ENCODE assay signal across 1 cellular context in genomic region chr17:2680961-2681360, GRCh38.
TF ChIP-seq lines count a peak whose summit lies in the region.

No MANE protein-coding gene starts in this region.

TF ChIP-seq in K562, 482 proteins besides CTCF, POLR2A, EP300 and RAD21:
- TF ChIP-seq ILF3 (IDR thresholded peaks at IDR 0.05; ENCODE audit: borderline replicate concordance) (no peak), E2F1 (CRISPR knock-in tag; IDR thresholded peaks at IDR 0.05) (no peak), LCOR (CRISPR knock-in tag; IDR thresholded peaks at IDR 0.05) (no peak), VEZF1 (CRISPR knock-in tag; IDR thresholded peaks at IDR 0.05) (no peak), ZFP91 (CRISPR knock-in tag; IDR thresholded peaks at IDR 0.05) (no peak), ZNF133 (CRISPR knock-in tag; IDR thresholded peaks at IDR 0.05) (no peak), TSHZ1 (CRISPR knock-in tag; IDR thresholded peaks at IDR 0.05) (no peak), CLOCK (CRISPR knock-in tag; IDR thresholded peaks at IDR 0.05; ENCODE audit: borderline replicate concordance) (no peak), ZNF121 (CRISPR knock-in tag; conservative IDR thresholded peaks at IDR 0.05) (0 out of 2 replicates have a peak, but pooled peaks have one; percentile 13)
